ENCODE assay signal across 17 cellular contexts in genomic region chr18:30915336-30915988, GRCh38.
DNase-seq lines count a peak whose midpoint lies in the region; ATAC-seq, FAIRE-seq and TF ChIP-seq lines count a peak whose summit lies in the region.
"Had no signal": no experiment of that assay in that cellular context is flagged by ENCODE, and none has a peak within 500 bp of the region (broad histone marks: within the 10 kb centered on the region; RNA-seq: fewer than 3 reads in every experiment).

No MANE protein-coding gene starts in this region.

- no peaks in the 10 kb centered on the region for H3K27me3 Mint-ChIP-seq in Calu3 (ENCODE audit: unreplicated experiment)

- H3K36me3 ChIP-seq in PC-3 (ENCODE audit: low read depth, low read length): no peaks in the 10 kb centered on the region
- H3K36me3 ChIP-seq in pancreas: no peaks in the 10 kb centered on the region
- no peaks in the 10 kb centered on the region for H3K36me3 ChIP-seq in right atrium auricular region

- no peaks in the 10 kb centered on the region for H3K79me2 ChIP-seq in PC-3 (ENCODE audit: low read length)

- POLR2A ChIA-PET in PC-3 (lab: Charles Lee; ENCODE audit: unreplicated experiment): no interaction called here

- H3K4me2 ChIP-seq in PC-3 (ENCODE audit: low read length): peak overlapping the region; percentile 18; the same call in 1 of the 2 replicates
- H3K4me2 ChIP-seq: PC-9 had no signal

- no peak overlapping the region for H2AFZ ChIP-seq in PC-3 (ENCODE audit: low read length)
- H2AFZ ChIP-seq: PC-9 had no signal

- H3K4me3 ChIP-seq in PC-3 (ENCODE audit: low read length): no peak overlapping the region
- H3K4me3 ChIP-seq in pancreas: no peak overlapping the region
- no peak overlapping the region for H3K4me3 ChIP-seq in right atrium auricular region
- H3K4me3 ChIP-seq: PC-9 had no signal

- H3K4me3 Mint-ChIP-seq in Calu3 (ENCODE audit: low read depth, unreplicated experiment): no peak overlapping the region
- H3K4me3 Mint-ChIP-seq: CD14-positive monocyte; H9; T-helper 1 cell treated with Interleukin-12 subunit alpha and Interleukin-12 subunit beta and Interleukin-4 antibody, amounts not matched to agents 30 μg/mL and 1 μg/mL, for 36 hours had no signal

- CTCF ChIA-PET in Calu3 (lab: Charles Lee): interaction anchor here (0.8 kb wide), 1 partner anchor 12 kb away, joined by 3 read pairs; no protein-coding TSS in a partner anchor
- CTCF ChIA-PET in PC-3 (lab: Charles Lee): no interaction called here

- peaks cover 7% of the 10 kb centered on the region; the same call in 1 of the 2 replicates for H3K4me1 ChIP-seq in PC-3 (ENCODE audit: insufficient read depth, low read length)
- no peaks in the 10 kb centered on the region for H3K4me1 ChIP-seq in pancreas
- H3K4me1 ChIP-seq in right atrium auricular region: no peaks in the 10 kb centered on the region

- H3K9ac ChIP-seq in PC-3 (ENCODE audit: low read length): no peak overlapping the region

- WGBS in pancreas, 2 donors: 76 to 78% methylated on average over 4 of the region's 4 CpGs

- no peaks in the 10 kb centered on the region for H3F3A ChIP-seq in PC-3 (ENCODE audit: low read length, unreplicated experiment)

- TF ChIP-seq CTCF in Calu3 (IDR thresholded peaks at IDR 0.05; ENCODE audit: unreplicated experiment): no peak
- no peak for TF ChIP-seq CTCF in PC-3 (conservative IDR thresholded peaks at IDR 0.05; ENCODE audit: low read depth, low read length)
- TF ChIP-seq CTCF in pancreas (IDR thresholded peaks at IDR 0.05): no peak
- TF ChIP-seq CTCF in right atrium auricular region (IDR thresholded peaks at IDR 0.05): no peak

- H4K20me1 ChIP-seq in PC-3 (ENCODE audit: low read length): no peaks in the 10 kb centered on the region

- intact Hi-C loops in Calu3 (cut with micrococcal nuclease; ENCODE audit: unreplicated experiment): no loop called here
- intact Hi-C loops in PC-3 (cut with micrococcal nuclease): no loop called here
- intact Hi-C loops in pancreas (cut with DNase I): no loop called here

- H3K9me2 ChIP-seq in PC-3 (replicated peaks; ENCODE audit: low read length): no peaks in the 10 kb centered on the region

- peak overlapping the region; percentile 50 for H3K27ac Mint-ChIP-seq in Calu3 (ENCODE audit: unreplicated experiment)
- H3K27ac Mint-ChIP-seq: CD14-positive monocyte; H9; T-helper 1 cell treated with Interleukin-12 subunit alpha and Interleukin-12 subunit beta and Interleukin-4 antibody, amounts not matched to agents 30 μg/mL and 1 μg/mL, for 36 hours had no signal

- no peak for DNase-seq in Calu3
- DNase-seq in PC-3: peak; percentile 26
- no peak for DNase-seq in pancreas
- no peak for DNase-seq in ureter (ENCODE audit: low spot score)
- no peak for DNase-seq in right atrium auricular region (ENCODE audit: low spot score)
- DNase-seq: DMS153, EL, H9, NCI-H1417 treated with DMSO at 0.1 percent for 48 hours, NCI-H187 treated with DMSO at 0.1 percent for 48 hours, NCI-H345, NCI-H524 treated with DMSO at 0.1 percent for 48 hours, PC-9 had no signal

- peak; percentile 58 for ATAC-seq in GM19372 (IDR thresholded peaks at IDR 0.05; ENCODE audit: low read depth, unreplicated experiment)
- peak; percentile 66 for ATAC-seq in PC-3
- peak; percentile 55 to 75 (median 68) for ATAC-seq in pancreas
- no peak for ATAC-seq in HG03097 (IDR thresholded peaks at IDR 0.05; ENCODE audit: low FRiP score, unreplicated experiment)

- H3K27ac ChIP-seq in PC-3 (ENCODE audit: low read length) (no peak overlapping the region), pancreas (no peak overlapping the region), right atrium auricular region (no peak overlapping the region)
- H3K27ac ChIP-seq: PC-9 had no signal

- H3K27me3 ChIP-seq in PC-3 (ENCODE audit: low read length): no peaks in the 10 kb centered on the region
- no peaks in the 10 kb centered on the region for H3K27me3 ChIP-seq in pancreas
- no peaks in the 10 kb centered on the region for H3K27me3 ChIP-seq in right atrium auricular region

- H3K36me3 Mint-ChIP-seq in Calu3 (ENCODE audit: insufficient read depth, unreplicated experiment): no peaks in the 10 kb centered on the region
- H3K36me3 Mint-ChIP-seq: CD14-positive monocyte had no signal

- no peaks in the 10 kb centered on the region for H3K9me3 Mint-ChIP-seq in Calu3 (ENCODE audit: low read depth, unreplicated experiment)
- H3K9me3 Mint-ChIP-seq: H9 had no signal

- peaks cover 10% of the 10 kb centered on the region for H3K4me1 Mint-ChIP-seq in Calu3 (ENCODE audit: low read depth, unreplicated experiment)
- H3K4me1 Mint-ChIP-seq: CD14-positive monocyte, H9 had no signal

- no peak for FAIRE-seq in pancreas (lab: Jason Lieb, UNC)

- BruUV-seq in Calu3 (replicated peaks; lab: Mats Ljungman, UMichigan) (no TSS peak), PC-3 (replicated peaks; lab: Mats Ljungman, UMichigan) (no TSS peak)

- H3K9me3 ChIP-seq in PC-3 (ENCODE audit: low read length) (no peaks in the 10 kb centered on the region), pancreas (no peaks in the 10 kb centered on the region), right atrium auricular region (no peaks in the 10 kb centered on the region)
